ENCODE assay signal across 10 cellular contexts in the genomic region with DNA sequence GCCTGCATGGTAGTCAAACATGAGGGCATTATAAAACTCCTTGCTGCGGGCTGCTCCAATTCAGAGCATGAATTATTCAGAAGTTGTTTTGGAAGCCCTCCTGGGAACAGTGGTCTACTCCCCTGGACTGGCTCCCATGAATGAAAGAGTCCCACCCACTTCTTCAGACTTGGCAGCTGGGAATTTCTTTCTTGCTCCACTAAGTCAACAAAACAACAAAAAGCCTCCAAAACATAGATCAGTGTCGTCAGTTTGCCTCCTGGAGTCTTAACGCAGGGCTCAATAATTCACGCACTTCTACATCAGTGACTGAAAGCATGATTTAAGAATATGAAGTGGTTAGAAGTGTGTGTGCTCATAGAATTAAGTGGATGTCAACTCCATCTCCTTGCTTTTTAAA. TPM values are rescaled to one million over a fixed set of nuclear protein-coding genes. Genes with fewer than 3 reads are reported as not detected.
A peak's percentile ranks its signal among the peaks of the same experiment; 100 is the strongest.
DNase-seq lines count a peak whose midpoint lies in the region; TF ChIP-seq lines count a peak whose summit lies in the region.
"Had no signal": no experiment of that assay in that cellular context is flagged by ENCODE, and none has a peak within 500 bp of the region (broad histone marks: within the 10 kb centered on the region; RNA-seq: fewer than 3 reads in every experiment).

No MANE protein-coding gene starts in this region.

- H3K36me3 ChIP-seq in Loucy (ENCODE audit: insufficient read depth, low read length) = no peaks in the 10 kb centered on the region

- H3F3A ChIP-seq in Loucy (ENCODE audit: low read depth) = peaks cover 8% of the 10 kb centered on the region; the same call in 1 of the 2 replicates

- no peaks in the 10 kb centered on the region for H4K20me1 ChIP-seq in Loucy (ENCODE audit: insufficient read depth, low read length, poor library complexity, severe bottlenecking)

- no peaks in the 10 kb centered on the region for H3K79me2 ChIP-seq in Loucy (ENCODE audit: insufficient read depth, low read length)

- no peaks in the 10 kb centered on the region for H3K9me3 Mint-ChIP-seq in activated T-helper 1 cell treated with anti-CD3 and anti-CD28 coated beads, Interleukin-12 subunit alpha, Interleukin-12 subunit beta, Interleukin-2, Interleukin-4 antibody, amounts not matched to agents 30 ng/mL and 10 ng/mL and 1 ng/mL, durations not matched to agents 14 hours and 24 hours and 36 hours
- H3K9me3 Mint-ChIP-seq: naive thymus-derived CD4-positive, alpha-beta T cell had no signal

- H3K4me1 Mint-ChIP-seq in activated T-helper 1 cell treated with anti-CD3 and anti-CD28 coated beads, Interleukin-12 subunit alpha, Interleukin-12 subunit beta, Interleukin-2, Interleukin-4 antibody, amounts not matched to agents 30 ng/mL and 10 ng/mL and 1 ng/mL, durations not matched to agents 14 hours and 24 hours and 36 hours (ENCODE audit: low read depth) = peaks cover 8% of the 10 kb centered on the region

- H2AFZ ChIP-seq in Loucy (ENCODE audit: low read length) = peak overlapping the region; percentile 5; the same call in 1 of the 2 replicates

- intact Hi-C loops in activated T-helper 1 cell treated with anti-CD3 and anti-CD28 coated beads, Interleukin-12 subunit alpha, Interleukin-12 subunit beta, Interleukin-2, Interleukin-4 antibody, amounts not matched to agents 30 ng/mL and 10 ng/mL and 1 ng/mL, durations not matched to agents 14 hours and 24 hours and 36 hours (cut with micrococcal nuclease) = no loop called here

- H3K4me2 ChIP-seq in Loucy (ENCODE audit: low read depth, low read length, poor library complexity, severe bottlenecking) = no peak overlapping the region

- H3K9ac ChIP-seq in Loucy (ENCODE audit: low read depth, low read length, poor library complexity, severe bottlenecking) = no peak overlapping the region

- peaks cover 2% of the 10 kb centered on the region for H3K27me3 Mint-ChIP-seq in activated T-helper 1 cell treated with anti-CD3 and anti-CD28 coated beads, Interleukin-12 subunit alpha, Interleukin-12 subunit beta, Interleukin-2, Interleukin-4 antibody, amounts not matched to agents 30 ng/mL and 10 ng/mL and 1 ng/mL, durations not matched to agents 14 hours and 24 hours and 36 hours (ENCODE audit: insufficient read depth)
- H3K27me3 Mint-ChIP-seq: naive thymus-derived CD4-positive, alpha-beta T cell had no signal

- peaks cover 58% of the 10 kb centered on the region for H3K4me1 ChIP-seq in Loucy (ENCODE audit: insufficient read depth, low read length, poor library complexity, severe bottlenecking)

- DNase-seq in NCI-H446 (lab: John Stamatoyannopoulos, UW) (peak; percentile 86 to 94), fibroblast of gingiva (ENCODE audit: low read depth) (peak; percentile 36), skeletal muscle cell (ENCODE audit: low read depth) (peak; percentile 90), NOMO-1 treated with DMSO at 0.1 percent for 48 hours (lab: John Stamatoyannopoulos, UW; ENCODE audit: unreplicated experiment) (no peak), NCI-H146 treated with DMSO at 0.1 percent for 48 hours (lab: John Stamatoyannopoulos, UW; ENCODE audit: unreplicated experiment) (no peak)
- DNase-seq in activated T-helper 1 cell treated with anti-CD3 and anti-CD28 coated beads, Interleukin-12 subunit alpha, Interleukin-12 subunit beta, Interleukin-2, Interleukin-4 antibody, amounts not matched to agents 30 ng/mL and 10 ng/mL and 1 ng/mL, durations not matched to agents 14 hours and 24 hours and 36 hours (ENCODE audit: low spot score) = no peak
- DNase-seq: activated CD8-positive, alpha-beta memory T cell treated with anti-CD3 and anti-CD28 coated beads, Interleukin-2, amount 10 ng/mL, durations not matched to agents 7 days and 5 days; naive thymus-derived CD4-positive, alpha-beta T cell; stimulated activated CD4-positive, alpha-beta T cell treated with anti-CD3 and anti-CD28 coated beads, Interleukin-15, amount 100 ng/mL, for 24 hours had no signal

- no peak for TF ChIP-seq CTCF in Loucy (conservative IDR thresholded peaks at IDR 0.05; ENCODE audit: low read length)

- H3K9me3 ChIP-seq in Loucy (ENCODE audit: insufficient read depth, low read depth, low read length) = no peaks in the 10 kb centered on the region

- H3K4me3 Mint-ChIP-seq in activated T-helper 1 cell treated with anti-CD3 and anti-CD28 coated beads, Interleukin-12 subunit alpha, Interleukin-12 subunit beta, Interleukin-2, Interleukin-4 antibody, amounts not matched to agents 30 ng/mL and 10 ng/mL and 1 ng/mL, durations not matched to agents 14 hours and 24 hours and 36 hours = no peak overlapping the region
- H3K4me3 Mint-ChIP-seq: activated CD8-positive, alpha-beta memory T cell treated with anti-CD3 and anti-CD28 coated beads, Interleukin-2, amount 10 ng/mL, durations not matched to agents 7 days and 5 days; naive thymus-derived CD4-positive, alpha-beta T cell had no signal

- H3K4me3 ChIP-seq in Loucy (ENCODE audit: low read length, poor library complexity, severe bottlenecking) = no peak overlapping the region
- no peak overlapping the region for H3K4me3 ChIP-seq in skeletal muscle cell (ENCODE audit: low read depth, low read length)

- no peaks in the 10 kb centered on the region for H3K9me2 ChIP-seq in Loucy (replicated peaks; ENCODE audit: low read depth, low read length)

- no peaks in the 10 kb centered on the region for H3K36me3 Mint-ChIP-seq in activated T-helper 1 cell treated with anti-CD3 and anti-CD28 coated beads, Interleukin-12 subunit alpha, Interleukin-12 subunit beta, Interleukin-2, Interleukin-4 antibody, amounts not matched to agents 30 ng/mL and 10 ng/mL and 1 ng/mL, durations not matched to agents 14 hours and 24 hours and 36 hours (ENCODE audit: low read depth)
- H3K36me3 Mint-ChIP-seq: activated CD8-positive, alpha-beta memory T cell treated with anti-CD3 and anti-CD28 coated beads, Interleukin-2, amount 10 ng/mL, durations not matched to agents 7 days and 5 days; naive thymus-derived CD4-positive, alpha-beta T cell had no signal

- H3K27ac Mint-ChIP-seq in activated T-helper 1 cell treated with anti-CD3 and anti-CD28 coated beads, Interleukin-12 subunit alpha, Interleukin-12 subunit beta, Interleukin-2, Interleukin-4 antibody, amounts not matched to agents 30 ng/mL and 10 ng/mL and 1 ng/mL, durations not matched to agents 14 hours and 24 hours and 36 hours = no peak overlapping the region
- H3K27ac Mint-ChIP-seq: activated CD8-positive, alpha-beta memory T cell treated with anti-CD3 and anti-CD28 coated beads, Interleukin-2, amount 10 ng/mL, durations not matched to agents 7 days and 5 days; naive thymus-derived CD4-positive, alpha-beta T cell had no signal

- H3K27me3 ChIP-seq in Loucy (ENCODE audit: insufficient read depth, low read length, poor library complexity, severe bottlenecking) = no peaks in the 10 kb centered on the region

RNA-seq across cellular contexts. Expression of gene AKAP6, which starts 37.9 kb away (rescaled TPM):
- total RNA-seq in activated T-helper 1 cell treated with anti-CD3 and anti-CD28 coated beads, Interleukin-12 subunit alpha, Interleukin-12 subunit beta, Interleukin-2, Interleukin-4 antibody, amounts not matched to agents 30 ng/mL and 10 ng/mL and 1 ng/mL, durations not matched to agents 14 hours and 24 hours and 36 hours = 0.21 and 0.59 TPM in 2 replicates

Comparison
In these comparisons a context has a peak if more than half of its experiments do, and no peak if none do; other contexts are left out.
1. DNase-seq: peak in NCI-H446 (2 of 2), fibroblast of gingiva (single experiment) and skeletal muscle cell (single experiment); none in NOMO-1 treated with DMSO at 0.1 percent for 48 hours (single experiment), activated T-helper 1 cell treated with anti-CD3 and anti-CD28 coated beads, Interleukin-12 subunit alpha, Interleukin-12 subunit beta, Interleukin-2, Interleukin-4 antibody, amounts not matched to agents 30 ng/mL and 10 ng/mL and 1 ng/mL, durations not matched to agents 14 hours and 24 hours and 36 hours (single experiment) and NCI-H146 treated with DMSO at 0.1 percent for 48 hours (single experiment).